19 cellular contexts compared by ENCODE assay signal in the genomic region with DNA sequence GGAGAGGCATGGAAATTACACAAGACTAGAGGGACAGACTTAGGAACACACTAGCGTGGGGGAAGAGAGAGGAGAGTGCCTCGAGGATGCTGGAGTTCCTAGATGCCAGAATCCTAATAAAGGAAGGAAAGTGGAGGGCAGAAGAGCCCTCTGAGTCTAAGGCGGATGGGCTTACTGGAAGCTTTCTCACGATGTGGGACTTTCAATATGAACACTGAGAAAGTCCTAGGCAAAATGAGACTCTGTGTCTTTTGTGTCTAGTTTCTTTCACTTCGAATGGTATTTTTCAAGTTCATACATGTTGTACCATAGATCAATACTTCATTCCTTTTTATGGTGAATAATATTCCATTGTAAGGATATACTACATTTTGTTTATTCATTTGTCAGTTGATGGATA.
DNase-seq lines count a peak whose midpoint lies in the region; ATAC-seq and TF ChIP-seq lines count a peak whose summit lies in the region.
"Had no signal": no experiment of that assay in that cellular context is flagged by ENCODE, and none has a peak within 500 bp of the region (broad histone marks: within the 10 kb centered on the region; RNA-seq: fewer than 3 reads in every experiment).

No MANE protein-coding gene starts in this region.

- peaks cover 0 to 8% (median 4%) of the 10 kb centered on the region in 5 experiments for H3K9me3 Mint-ChIP-seq in brain
- no peaks in the 10 kb centered on the region for H3K9me3 Mint-ChIP-seq in T-helper 2 cell treated with Interferon-gamma antibody and Interleukin-4, amounts not matched to agents 5 μg/mL and 100 μg/mL, for 36 hours

- peaks cover 38% of the 10 kb centered on the region for H3K4me1 Mint-ChIP-seq in brain
- H3K4me1 Mint-ChIP-seq in T-helper 2 cell treated with Interferon-gamma antibody and Interleukin-4, amounts not matched to agents 5 μg/mL and 100 μg/mL, for 36 hours (ENCODE audit: low read depth): no peaks in the 10 kb centered on the region
- H3K4me1 Mint-ChIP-seq: CD8-positive, alpha-beta memory T cell; T-cell had no signal

- H3K27ac Mint-ChIP-seq in brain: peak overlapping the region in 4 of 5 experiments; percentile 20 to 97 (median 92)
- H3K27ac Mint-ChIP-seq in T-helper 2 cell treated with Interferon-gamma antibody and Interleukin-4, amounts not matched to agents 5 μg/mL and 100 μg/mL, for 36 hours: no peak overlapping the region
- H3K27ac Mint-ChIP-seq: CD8-positive, alpha-beta memory T cell; T-cell had no signal

- TF ChIP-seq CTCF in brain (conservative IDR thresholded peaks at IDR 0.05): no peak

- H3K36me3 Mint-ChIP-seq in brain: no peaks in the 10 kb centered on the region
- no peaks in the 10 kb centered on the region for H3K36me3 Mint-ChIP-seq in T-helper 2 cell treated with Interferon-gamma antibody and Interleukin-4, amounts not matched to agents 5 μg/mL and 100 μg/mL, for 36 hours (ENCODE audit: low read depth)
- H3K36me3 Mint-ChIP-seq: CD8-positive, alpha-beta memory T cell; T-cell had no signal

- DNase-seq in T-helper 2 cell treated with Interferon-gamma antibody and Interleukin-4, amounts not matched to agents 5 μg/mL and 100 μg/mL, for 36 hours (ENCODE audit: low spot score): no peak
- no peak for DNase-seq in T-helper 9 cell
- DNase-seq in DMS53 treated with DMSO at 0.1 percent for 48 hours (lab: John Stamatoyannopoulos, UW; ENCODE audit: unreplicated experiment): no peak
- DNase-seq: CD8-positive, alpha-beta memory T cell; DMS53; NCI-H1417 treated with DMSO at 0.1 percent for 48 hours; NCI-H187 treated with DMSO at 0.1 percent for 48 hours; NCI-H2227 treated with DMSO at 0.1 percent for 48 hours; NCI-H510A treated with DMSO at 0.1 percent for 48 hours; NCI-H774; SHP77 treated with DMSO at 0.1 percent for 48 hours; T-cell; T1000 had no signal

- ATAC-seq in GM18519 (IDR thresholded peaks at IDR 0.05; ENCODE audit: low FRiP score, unreplicated experiment) (peak; percentile 61), GM21390 (IDR thresholded peaks at IDR 0.05; ENCODE audit: unreplicated experiment) (peak; percentile 72), HG03064 (IDR thresholded peaks at IDR 0.05; ENCODE audit: low read depth, unreplicated experiment) (peak; percentile 79), HG03439 (IDR thresholded peaks at IDR 0.05; ENCODE audit: unreplicated experiment) (no peak)
- ATAC-seq: SK-N-SH treated with all-trans-retinoic acid at 6 μM for 48 hours, T-cell had no signal

- H3K27me3 Mint-ChIP-seq in brain: peaks cover 11% of the 10 kb centered on the region
- H3K27me3 Mint-ChIP-seq in T-helper 2 cell treated with Interferon-gamma antibody and Interleukin-4, amounts not matched to agents 5 μg/mL and 100 μg/mL, for 36 hours (ENCODE audit: low read depth): no peaks in the 10 kb centered on the region

- H3K4me3 Mint-ChIP-seq in brain: no peak overlapping the region
- no peak overlapping the region for H3K4me3 Mint-ChIP-seq in T-helper 2 cell treated with Interferon-gamma antibody and Interleukin-4, amounts not matched to agents 5 μg/mL and 100 μg/mL, for 36 hours
- H3K4me3 Mint-ChIP-seq: CD8-positive, alpha-beta memory T cell; T-cell had no signal
